ENCODE assay signal across 8 cellular contexts in the genomic region with DNA sequence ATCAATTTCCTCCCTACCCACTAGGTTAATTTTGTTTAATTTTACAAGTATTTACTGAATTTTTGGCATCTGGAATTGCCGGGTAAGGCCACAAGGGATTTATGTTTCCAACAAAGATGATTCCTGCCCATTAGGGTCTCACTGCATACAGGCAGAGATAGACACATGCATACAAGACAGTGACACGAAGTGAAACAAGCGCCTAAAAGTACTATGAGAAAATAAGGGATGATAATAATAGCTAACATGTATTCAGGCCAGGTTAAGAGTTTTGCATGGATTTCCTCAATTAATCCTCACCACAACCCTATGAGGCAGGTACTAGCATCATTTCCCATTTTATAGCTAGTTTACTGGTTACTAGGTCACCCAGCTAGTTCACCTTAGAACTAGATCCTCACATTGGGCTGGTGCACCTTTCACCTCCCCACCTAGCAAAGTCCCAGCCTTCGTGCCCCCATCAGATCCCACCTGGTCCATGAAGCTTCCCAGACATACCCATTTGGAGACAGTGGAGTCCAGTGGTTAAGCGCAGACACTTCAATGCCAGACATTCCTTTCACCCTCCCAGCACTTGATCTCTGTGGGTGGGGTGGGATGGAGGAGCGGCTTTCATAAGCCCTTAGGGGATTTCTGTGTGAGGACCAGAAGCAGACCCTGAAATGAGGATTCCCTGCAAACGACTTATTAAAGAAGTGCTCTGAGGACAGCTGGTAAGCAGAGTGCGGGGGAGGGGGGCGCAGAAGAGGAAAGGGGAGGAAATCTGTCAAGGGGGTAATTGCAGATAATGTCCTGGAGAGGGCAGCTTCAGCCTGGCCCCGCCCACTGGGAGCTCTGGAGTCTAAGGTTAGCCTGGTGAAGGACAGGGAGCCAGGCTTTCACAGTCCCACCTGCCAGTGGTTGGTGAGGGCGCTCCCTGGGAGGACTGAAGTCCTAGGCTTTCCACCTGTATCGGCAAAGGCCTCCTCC. TPM values are rescaled to one million over a fixed set of nuclear protein-coding genes. Genes with fewer than 3 reads are reported as not detected.
A peak's percentile ranks its signal among the peaks of the same experiment; 100 is the strongest.
DNase-seq lines count a peak whose midpoint lies in the region; ATAC-seq and TF ChIP-seq lines count a peak whose summit lies in the region.

No MANE protein-coding gene starts in this region.

- no peaks in the 10 kb centered on the region for H3K36me3 ChIP-seq in Panc1 (ENCODE audit: control insufficient read depth, insufficient read depth, low read length)
- no peaks in the 10 kb centered on the region for H3K36me3 ChIP-seq in lower lobe of right lung

- TF ChIP-seq CTCF in GM20000 (IDR thresholded peaks at IDR 0.05; ENCODE audit: extremely low read depth, missing control alignments) (no peak), Panc1 (IDR thresholded peaks at IDR 0.05) (no peak; the same call in 1 of the 2 replicates), lower lobe of right lung (IDR thresholded peaks at IDR 0.05) (peak; percentile 32)

- POLR2A ChIA-PET in Panc1 (lab: Charles Lee): interaction anchor here (0.6 kb wide), 1 partner anchor 173 kb away, joined by 3 read pairs; no protein-coding TSS in a partner anchor

- no peak overlapping the region for H3K27ac Mint-ChIP-seq in activated naive CD8-positive, alpha-beta T cell treated with anti-CD3 and anti-CD28 coated beads, Interleukin-2, amount 50 U/mL, for 24 hours

- H3K9me3 ChIP-seq in Panc1 (ENCODE audit: control insufficient read depth, insufficient read depth, low read depth, low read length) (no peaks in the 10 kb centered on the region), lower lobe of right lung (no peaks in the 10 kb centered on the region)

- DNase-seq in AG08396 (ENCODE audit: low spot score): peak; percentile 47
- peak; percentile 38 for DNase-seq in GM20000 (ENCODE audit: low spot score)
- no peak for DNase-seq in Panc1 (ENCODE audit: low read depth, low spot score)
- peak; percentile 61 for DNase-seq in activated naive CD8-positive, alpha-beta T cell treated with anti-CD3 and anti-CD28 coated beads, Interleukin-2, amount 50 U/mL, for 24 hours
- DNase-seq in lower lobe of right lung: peak; percentile 69

- peaks cover 6% of the 10 kb centered on the region for H3K4me1 Mint-ChIP-seq in activated naive CD8-positive, alpha-beta T cell treated with anti-CD3 and anti-CD28 coated beads, Interleukin-2, amount 50 U/mL, for 24 hours

- BruUV-seq in Panc1 (replicated peaks; lab: Mats Ljungman, UMichigan): no TSS peak

- intact Hi-C loops in Panc1 (cut with micrococcal nuclease; ENCODE audit: unreplicated experiment) (no loop called here), lower lobe of right lung (cut with DNase I) (no loop called here)

- H3K27me3 ChIP-seq in Panc1 (ENCODE audit: control insufficient read depth, insufficient read depth, low read length) (no peaks in the 10 kb centered on the region), lower lobe of right lung (ENCODE audit: low read depth) (no peaks in the 10 kb centered on the region)

- H3K4me3 ChIP-seq in Panc1 (ENCODE audit: low read depth in 2 of 2, low read length in 2 of 2): no peak overlapping the region
- no peak overlapping the region for H3K4me3 ChIP-seq in lower lobe of right lung

- CTCF ChIA-PET in Panc1 (lab: Charles Lee): no interaction called here

- peaks cover 1% of the 10 kb centered on the region; the same call in 1 of the 2 replicates for H3K4me1 ChIP-seq in Panc1 (ENCODE audit: control insufficient read depth, insufficient read depth, low read length)
- no peaks in the 10 kb centered on the region for H3K4me1 ChIP-seq in lower lobe of right lung

- H3K27ac ChIP-seq in Panc1 (ENCODE audit: low read length): no peak overlapping the region
- H3K27ac ChIP-seq in lower lobe of right lung: no peak overlapping the region

- peak; percentile 62; the same call in 1 of the 2 replicates for ATAC-seq in Panc1
- ATAC-seq in activated naive CD8-positive, alpha-beta T cell treated with anti-CD3 and anti-CD28 coated beads, Interleukin-2, amount 50 U/mL, for 24 hours: peak; percentile 52
- ATAC-seq in lower lobe of right lung: peak; percentile 49 to 72
- no peak for ATAC-seq in HG03442 (IDR thresholded peaks at IDR 0.05; ENCODE audit: unreplicated experiment)
- no peak for ATAC-seq in GM19351 (IDR thresholded peaks at IDR 0.05; ENCODE audit: unreplicated experiment)
- ATAC-seq in GM21381 (IDR thresholded peaks at IDR 0.05; ENCODE audit: unreplicated experiment): no peak

- H3K9me3 Mint-ChIP-seq in activated naive CD8-positive, alpha-beta T cell treated with anti-CD3 and anti-CD28 coated beads, Interleukin-2, amount 50 U/mL, for 24 hours: no peaks in the 10 kb centered on the region

- H3K4me3 Mint-ChIP-seq in activated naive CD8-positive, alpha-beta T cell treated with anti-CD3 and anti-CD28 coated beads, Interleukin-2, amount 50 U/mL, for 24 hours: no peak overlapping the region

- in situ Hi-C loops in Panc1 (cut with HindIII; ENCODE audit: low pct_unique_long_range_greater_than_20kb, low sequenced_read_pairs): no loop called here

- H3K27me3 Mint-ChIP-seq in activated naive CD8-positive, alpha-beta T cell treated with anti-CD3 and anti-CD28 coated beads, Interleukin-2, amount 50 U/mL, for 24 hours: peaks cover 2% of the 10 kb centered on the region

- H3K36me3 Mint-ChIP-seq in activated naive CD8-positive, alpha-beta T cell treated with anti-CD3 and anti-CD28 coated beads, Interleukin-2, amount 50 U/mL, for 24 hours (ENCODE audit: low read depth): no peaks in the 10 kb centered on the region

RNA-seq across cellular contexts. Expression of gene DGUOK, which starts 5.8 kb away (rescaled TPM):
- total RNA-seq in Panc1 (2021; ENCODE audit: unreplicated experiment): 78.5 TPM
- 82.3 TPM for polyA plus RNA-seq in Panc1 (2012; ENCODE audit: insufficient read length)
- 38.0 TPM for total RNA-seq in lower lobe of right lung

RNA-seq across cellular contexts. Expression of gene ACTG2, which starts 28.1 kb away (rescaled TPM):
- 0.23 TPM for total RNA-seq in Panc1 (2021; ENCODE audit: unreplicated experiment)
- polyA plus RNA-seq in Panc1 (2012; ENCODE audit: insufficient read length): 0.44 TPM
- total RNA-seq in lower lobe of right lung: 22.2 TPM

Comparison
In these comparisons a context has a peak if more than half of its experiments do, and no peak if none do; other contexts are left out.
1. ATAC-seq: peak in Panc1 (single experiment), activated naive CD8-positive, alpha-beta T cell treated with anti-CD3 and anti-CD28 coated beads, Interleukin-2, amount 50 U/mL, for 24 hours (single experiment) and lower lobe of right lung (2 of 2); none in HG03442 (single experiment), GM19351 (single experiment) and GM21381 (single experiment).
2. RNA of gene ACTG2, which starts 28.1 kb away (total RNA-seq): 22.2 TPM in lower lobe of right lung (single experiment); 0.23 TPM in Panc1 (single experiment); every median in the first group is over 10 times any median in the second.